ENCODE assay signal across 1 cellular context in genomic region chr9:94729199-94729598, GRCh38.
TF ChIP-seq lines count a peak whose summit lies in the region.

No MANE protein-coding gene starts in this region.

TF ChIP-seq in H1, 55 proteins besides CTCF, POLR2A, EP300 and RAD21 (continued from another document):
- no peak for TF ChIP-seq RFX5 (IDR thresholded peaks at IDR 0.05; ENCODE audit: borderline replicate concordance, low read depth, low read length)
- TF ChIP-seq MAFK (IDR thresholded peaks at IDR 0.05; ENCODE audit: low read depth, low read length): no peak
- TF ChIP-seq JUND (IDR thresholded peaks at IDR 0.05; ENCODE audit: low read length): no peak
- no peak for TF ChIP-seq NANOG (IDR thresholded peaks at IDR 0.05; ENCODE audit: insufficient read depth, low read depth, low read length, poor library complexity, severe bottlenecking)
- TF ChIP-seq HDAC6 (IDR thresholded peaks at IDR 0.05; ENCODE audit: low read depth, low read length): no peak
- TF ChIP-seq PHF8 (conservative IDR thresholded peaks at IDR 0.05; ENCODE audit: low read depth, low read length): no peak
